In the genomic region with DNA sequence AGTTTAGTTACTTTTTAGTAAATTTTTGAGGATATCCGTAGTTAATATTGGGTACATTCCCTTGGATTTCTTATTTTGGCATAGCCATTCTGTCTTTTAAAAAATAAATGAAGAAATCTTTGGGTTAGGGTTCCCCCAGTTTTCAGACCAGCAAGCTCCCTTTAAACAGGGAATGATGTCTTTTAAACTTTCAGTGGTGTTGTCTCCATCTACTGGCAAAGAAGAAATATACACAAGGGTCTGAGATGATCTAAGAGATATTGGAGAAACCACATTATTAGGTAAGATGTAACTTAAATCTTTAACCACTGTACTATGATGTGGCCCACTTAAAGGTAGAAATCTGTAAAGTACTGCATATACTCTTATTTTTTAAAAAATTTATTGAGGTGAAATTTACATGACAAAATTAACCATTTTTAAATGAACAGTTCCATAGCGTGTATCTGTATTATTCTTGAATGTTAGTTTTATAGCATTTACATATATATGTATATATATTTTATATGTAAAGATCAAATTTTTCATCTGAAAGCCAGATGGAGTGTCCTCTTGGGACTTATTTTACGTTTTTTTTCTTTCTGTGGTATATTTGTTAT, we compare ENCODE assay signal across 9 cellular contexts. TPM values are rescaled to one million over a fixed set of nuclear protein-coding genes. Genes with fewer than 3 reads are reported as not detected.
A peak's percentile ranks its signal among the peaks of the same experiment; 100 is the strongest.
DNase-seq lines count a peak whose midpoint lies in the region; ATAC-seq and TF ChIP-seq lines count a peak whose summit lies in the region.
"Had no signal": no experiment of that assay in that cellular context is flagged by ENCODE, and none has a peak within 500 bp of the region (broad histone marks: within the 10 kb centered on the region; RNA-seq: fewer than 3 reads in every experiment).

No MANE protein-coding gene starts in this region.

- H3K27me3 ChIP-seq in Caco-2 (replicated peaks; ENCODE audit: control insufficient read depth, insufficient read depth, low read length) (no peaks in the 10 kb centered on the region), esophagus squamous epithelium (no peaks in the 10 kb centered on the region), osteoblast (ENCODE audit: insufficient read depth, low read length) (no peaks in the 10 kb centered on the region)
- H3K27me3 ChIP-seq: SJCRH30 had no signal

- POLR2A ChIA-PET in Caco-2 (lab: Charles Lee) = interaction anchor here (0.8 to 1.1 kb wide), 2 partner anchors 74 to 75 kb away, joined by 3 read pairs; no protein-coding TSS in a partner anchor
- POLR2A ChIA-PET in HEK293T (lab: Yijun Ruan, JAX) = interaction anchor here (1.0 to 1.4 kb wide), 3 partner anchors 35 to 75 kb away, joined by 4 to 5 read pairs (median 5); partner anchors contain the start of genes CTDSPL2 and EIF3J

- ATAC-seq in GM21737 (IDR thresholded peaks at IDR 0.05; ENCODE audit: unreplicated experiment) (no peak), GM18858 (IDR thresholded peaks at IDR 0.05; ENCODE audit: unreplicated experiment) (no peak)

- H4K20me1 ChIP-seq in osteoblast (ENCODE audit: insufficient read depth, low read length) = no peaks in the 10 kb centered on the region

- BruUV-seq in Caco-2 (replicated peaks; lab: Mats Ljungman, UMichigan) = no TSS peak

- no peak overlapping the region for H3K9ac ChIP-seq in SK-N-MC (ENCODE audit: insufficient read length)

- no peaks in the 10 kb centered on the region for H3K27me3 Mint-ChIP-seq in Caco-2 (ENCODE audit: insufficient read depth, unreplicated experiment)

- no peak overlapping the region for H3K4me2 ChIP-seq in osteoblast (ENCODE audit: insufficient read depth, low read length)

- CTCF ChIA-PET in Caco-2 (lab: Charles Lee) (interaction anchor here (0.5 to 1.6 kb wide), 9 partner anchors 10 to 600 kb away, joined by 3 to 23 read pairs (median 5); partner anchors contain the start of genes CTDSPL2, EIF3J and GOLM2), HEK293T (lab: Yijun Ruan, JAX) (interaction anchor here (0.8 to 1.4 kb wide), 5 partner anchors 15 to 598 kb away, joined by 3 read pairs; no protein-coding TSS in a partner anchor)

- H3K4me1 ChIP-seq in Caco-2 = no peaks in the 10 kb centered on the region
- no peaks in the 10 kb centered on the region for H3K4me1 ChIP-seq in esophagus squamous epithelium
- no peaks in the 10 kb centered on the region for H3K4me1 ChIP-seq in osteoblast (ENCODE audit: insufficient read depth, low read length)

- no peak overlapping the region for H3K27ac Mint-ChIP-seq in Caco-2 (ENCODE audit: unreplicated experiment)

- no peaks in the 10 kb centered on the region for H3K9me3 Mint-ChIP-seq in Caco-2 (ENCODE audit: unreplicated experiment)

- TF ChIP-seq CTCF in Caco-2 (IDR thresholded peaks at IDR 0.05; ENCODE audit: insufficient read depth in 1 of 2, low read depth in 1 of 2, low read length in 1 of 2, severe bottlenecking in 1 of 2, unreplicated experiment in 1 of 2) = peak; percentile 60 to 62
- peak in 5 of 6 experiments; percentile 23 to 65 (median 44) for TF ChIP-seq CTCF in esophagus squamous epithelium (IDR thresholded peaks at IDR 0.05)
- peak; percentile 68 for TF ChIP-seq CTCF in osteoblast (IDR thresholded peaks at IDR 0.05; ENCODE audit: extremely low read depth, low read depth, low read length)

- intact Hi-C loops in Caco-2 (cut with micrococcal nuclease; ENCODE audit: unreplicated experiment) (loop anchor here (2.0 to 10.0 kb wide), 3 partner anchors 75 to 627 kb away; partner anchors contain the start of genes CTDSPL2 and GOLM2), esophagus squamous epithelium (cut with DNase I) (no loop called here)

- DNase-seq in Caco-2 (no peak), HEK293T (ENCODE audit: extremely low spot score) (peak; percentile 14), SK-N-MC (ENCODE audit: low read depth, low spot score) (peak; percentile 8), esophagus squamous epithelium (lab: John Stamatoyannopoulos, UW) (no peak), osteoblast (ENCODE audit: insufficient read length, low spot score, missing footprints) (peak; percentile 53), mucosa of gallbladder (ENCODE audit: low spot score) (no peak)

- H3K9me3 ChIP-seq in Caco-2 (no peaks in the 10 kb centered on the region), SK-N-MC (ENCODE audit: low read depth, low read length) (no peaks in the 10 kb centered on the region), esophagus squamous epithelium (no peaks in the 10 kb centered on the region), osteoblast (ENCODE audit: low read depth, low read length) (no peaks in the 10 kb centered on the region)
- H3K9me3 ChIP-seq: SJCRH30 had no signal

- H2AFZ ChIP-seq in osteoblast (ENCODE audit: low read length) = no peak overlapping the region

- H3K27ac ChIP-seq in SK-N-MC = peak overlapping the region; percentile 35; the same call in 1 of the 2 replicates
- H3K27ac ChIP-seq in esophagus squamous epithelium = no peak overlapping the region
- no peak overlapping the region for H3K27ac ChIP-seq in osteoblast (ENCODE audit: low read depth, low read length)
- H3K27ac ChIP-seq: SJCRH30 had no signal

- H3K4me3 ChIP-seq in Caco-2 (ENCODE audit: low read depth, low read length) (no peak overlapping the region), SK-N-MC (no peak overlapping the region), esophagus squamous epithelium (no peak overlapping the region), osteoblast (ENCODE audit: insufficient read depth, low read length) (no peak overlapping the region)
- H3K4me3 ChIP-seq: SJCRH30 had no signal

- TF ChIP-seq POLR2A in esophagus squamous epithelium (IDR thresholded peaks at IDR 0.05) = no peak

- no peak overlapping the region for H3K4me3 Mint-ChIP-seq in Caco-2 (ENCODE audit: unreplicated experiment)

- 69 to 71% methylated on average over 3 of the region's 3 CpGs for WGBS in esophagus squamous epithelium, 2 donors

- H3K36me3 Mint-ChIP-seq in Caco-2 (ENCODE audit: insufficient read depth, unreplicated experiment) = peaks cover 47% of the 10 kb centered on the region

- H3K36me3 ChIP-seq in Caco-2 (ENCODE audit: control insufficient read depth, insufficient read depth, low read length) (no peaks in the 10 kb centered on the region), SK-N-MC (ENCODE audit: insufficient read depth, low read length) (peaks cover 53% of the 10 kb centered on the region), esophagus squamous epithelium (peaks cover 0 to 62% (median 10%) of the 10 kb centered on the region in 3 donors), osteoblast (ENCODE audit: insufficient read depth, low read length) (peaks cover 10% of the 10 kb centered on the region)

- H3K79me2 ChIP-seq in osteoblast (ENCODE audit: insufficient read depth, low read length) = peaks cover 5% of the 10 kb centered on the region

- no peaks in the 10 kb centered on the region for H3K4me1 Mint-ChIP-seq in Caco-2 (ENCODE audit: low read depth, unreplicated experiment)

TF ChIP-seq in HEK293T, 16 proteins besides CTCF, POLR2A, EP300 and RAD21:
- no peak for TF ChIP-seq TARDBP (IDR thresholded peaks at IDR 0.05)
- no peak for TF ChIP-seq HDGF (IDR thresholded peaks at IDR 0.05; ENCODE audit: borderline replicate concordance)
- no peak for TF ChIP-seq ZNF384 (IDR thresholded peaks at IDR 0.05)
- no peak for TF ChIP-seq PKNOX1 (IDR thresholded peaks at IDR 0.05)
- TF ChIP-seq ARNT (IDR thresholded peaks at IDR 0.05) = no peak
- TF ChIP-seq SP1 (IDR thresholded peaks at IDR 0.05) = no peak
- no peak for TF ChIP-seq FOXK2 (IDR thresholded peaks at IDR 0.05)

RNA-seq across cellular contexts. Expression of gene EIF3J, which starts 35.1 kb away (rescaled TPM):
- 179 and 182 TPM in 2 replicates for total RNA-seq in Caco-2 (2022)
- 10 to 100 TPM; 28.2 to 82.8 (median 58.6) TPM for total RNA-seq in esophagus squamous epithelium
- total RNA-seq in osteoblast = 36.2 and 39.2 TPM in 2 replicates
- total RNA-seq in mucosa of gallbladder = 52.1 TPM

Comparison
In these comparisons a context has a peak if more than half of its experiments do, and no peak if none do; other contexts are left out.
1. DNase-seq: peak in HEK293T (single experiment), SK-N-MC (single experiment) and osteoblast (single experiment); none in Caco-2 (0 of 2), esophagus squamous epithelium (single experiment) and mucosa of gallbladder (single experiment).
2. Peak in every context shown above with its lines, with median percentiles within 50 percentile points of each other: CTCF ChIP-seq.